ENCODE assay signal across 1 cellular context in the genomic region with DNA sequence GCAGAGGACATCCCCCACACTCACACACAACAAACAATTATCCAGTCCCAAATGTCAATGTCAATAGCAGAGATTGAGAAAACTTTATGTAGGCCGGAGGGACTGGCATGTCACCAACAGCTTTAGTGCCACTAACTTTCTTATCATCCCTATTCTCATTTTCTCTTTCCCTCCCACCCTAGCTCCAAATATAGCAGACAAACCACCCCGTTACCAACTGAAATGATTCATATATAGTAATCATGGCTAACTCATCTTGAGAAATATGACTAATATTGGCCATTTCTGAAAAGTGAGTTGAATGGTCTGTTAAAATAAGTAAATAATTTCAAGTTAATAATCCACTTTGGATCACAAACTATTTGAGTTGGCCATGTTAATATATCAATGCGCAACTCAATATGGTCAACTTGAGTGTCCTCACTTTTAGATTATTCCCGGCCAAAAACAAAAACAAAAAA.
TF ChIP-seq lines count a peak whose summit lies in the region.

No MANE protein-coding gene starts in this region.

TF ChIP-seq in IMR-90, 13 proteins besides CTCF, POLR2A, EP300 and RAD21 (continued from another document):
- TF ChIP-seq, protein P1, sequence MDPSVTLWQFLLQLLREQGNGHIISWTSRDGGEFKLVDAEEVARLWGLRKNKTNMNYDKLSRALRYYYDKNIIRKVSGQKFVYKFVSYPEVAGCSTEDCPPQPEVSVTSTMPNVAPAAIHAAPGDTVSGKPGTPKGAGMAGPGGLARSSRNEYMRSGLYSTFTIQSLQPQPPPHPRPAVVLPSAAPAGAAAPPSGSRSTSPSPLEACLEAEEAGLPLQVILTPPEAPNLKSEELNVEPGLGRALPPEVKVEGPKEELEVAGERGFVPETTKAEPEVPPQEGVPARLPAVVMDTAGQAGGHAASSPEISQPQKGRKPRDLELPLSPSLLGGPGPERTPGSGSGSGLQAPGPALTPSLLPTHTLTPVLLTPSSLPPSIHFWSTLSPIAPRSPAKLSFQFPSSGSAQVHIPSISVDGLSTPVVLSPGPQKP (IDR thresholded peaks at IDR 0.05; ENCODE audit: borderline replicate concordance, low read depth, low read length), result no peak
- no peak for TF ChIP-seq RFX5 (IDR thresholded peaks at IDR 0.05; ENCODE audit: low read depth, low read length)
- no peak for TF ChIP-seq MAZ (IDR thresholded peaks at IDR 0.05; ENCODE audit: borderline replicate concordance, low read depth, low read length)
- TF ChIP-seq MXI1 (IDR thresholded peaks at IDR 0.05; ENCODE audit: borderline replicate concordance, low read depth, low read length), result no peak
- TF ChIP-seq BHLHE40 (IDR thresholded peaks at IDR 0.05; ENCODE audit: low read depth, low read length), result no peak
